Comparison of ENCODE assay signal across 8 cellular contexts in the genomic region with DNA sequence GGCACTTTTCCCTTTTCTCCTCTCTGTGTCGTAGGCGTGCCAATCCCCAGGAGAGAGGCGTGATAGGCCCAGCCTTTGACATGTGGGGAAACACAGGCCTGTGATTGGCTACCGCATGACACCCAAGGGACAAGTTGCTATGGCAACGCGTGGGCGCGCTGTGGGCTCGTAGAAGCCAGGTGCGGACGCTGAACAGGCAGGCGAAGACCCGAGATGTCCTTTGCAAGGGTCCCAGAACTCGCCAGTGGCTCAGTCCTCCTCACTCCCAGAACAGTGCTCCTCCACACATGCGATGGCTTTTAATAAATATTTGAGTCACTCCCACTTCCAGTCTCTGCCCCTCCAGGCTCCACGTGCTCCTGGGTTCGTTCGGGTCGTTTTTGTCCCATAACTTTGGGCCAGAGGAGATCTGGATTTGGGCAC. TPM values are rescaled to one million over a fixed set of nuclear protein-coding genes. Genes with fewer than 3 reads are reported as not detected.
DNase-seq lines count a peak whose midpoint lies in the region; ATAC-seq, FAIRE-seq and TF ChIP-seq lines count a peak whose summit lies in the region.

No MANE protein-coding gene starts in this region.

- peak; percentile 95 for ATAC-seq in GM19463 (IDR thresholded peaks at IDR 0.05; ENCODE audit: unreplicated experiment)

- no peak overlapping the region for H3K27ac ChIP-seq in BLaER1
- no peak overlapping the region for H3K27ac ChIP-seq in endothelial cell of umbilical vein (ENCODE audit: insufficient read depth, low read depth, low read length)

- peak; percentile 99 for FAIRE-seq in endothelial cell of umbilical vein (lab: Jason Lieb, UNC)

- H3K4me1 ChIP-seq in BLaER1, result peaks cover 19% of the 10 kb centered on the region
- H3K4me1 ChIP-seq in endothelial cell of umbilical vein (ENCODE audit: control insufficient read depth, extremely low read depth, insufficient read depth, low read length), result peaks cover 11% of the 10 kb centered on the region

- DNase-seq in HS-27A (ENCODE audit: low read depth) (peak; percentile 73), NOMO-1 treated with DMSO at 0.1 percent for 48 hours (lab: John Stamatoyannopoulos, UW; ENCODE audit: unreplicated experiment) (peak; percentile 83), endothelial cell of umbilical vein (ENCODE audit: low read depth, low spot score) (peak; percentile 92), midbrain (lab: John Stamatoyannopoulos, UW) (peak; percentile 89)
- peak; percentile 95 for DNase-seq in activated CD8-positive, alpha-beta memory T cell treated with anti-CD3 and anti-CD28 coated beads, Interleukin-2, amount 50 U/mL, for 48 hours
- peak; percentile 73 to 83 for DNase-seq in stimulated activated CD8-positive, alpha-beta memory T cell treated with anti-CD3 and anti-CD28 coated beads, Interleukin-15, amount 100 ng/mL, for 4 hours (ENCODE audit: low read depth in 2 of 2)

- H3K79me2 ChIP-seq in endothelial cell of umbilical vein (ENCODE audit: control insufficient read depth, insufficient read depth, low read length), result no peaks in the 10 kb centered on the region

- intact Hi-C loops in endothelial cell of umbilical vein (cut with micrococcal nuclease), result loop anchor here (1.0 to 2.0 kb wide), 2 partner anchors 17 to 84 kb away; a partner anchor contains a TSS

- H3K9me1 ChIP-seq in endothelial cell of umbilical vein (replicated peaks; ENCODE audit: control insufficient read depth, extremely low read depth, insufficient read depth, low read length), result no peaks in the 10 kb centered on the region

- H3K27me3 ChIP-seq in BLaER1 (no peaks in the 10 kb centered on the region), endothelial cell of umbilical vein (ENCODE audit: control insufficient read depth in 2 of 2, insufficient read depth in 2 of 2, low read length in 2 of 2) (no peaks in the 10 kb centered on the region)

- no peak overlapping the region for H3K9ac ChIP-seq in BLaER1
- no peak overlapping the region for H3K9ac ChIP-seq in endothelial cell of umbilical vein (replicated peaks; ENCODE audit: extremely low read depth, insufficient read depth, low read length)

- H3K4me2 ChIP-seq in BLaER1 (peak overlapping the region; percentile 77), endothelial cell of umbilical vein (ENCODE audit: insufficient read depth, low read length) (peak overlapping the region; percentile 61)

- no peaks in the 10 kb centered on the region for H3K9me3 ChIP-seq in BLaER1
- no peaks in the 10 kb centered on the region for H3K9me3 ChIP-seq in endothelial cell of umbilical vein (replicated peaks; ENCODE audit: control insufficient read depth, insufficient read depth, low read length)

- BruUV-seq in endothelial cell of umbilical vein (replicated peaks; lab: Mats Ljungman, UMichigan), result no TSS peak

- H3K4me3 ChIP-seq in BLaER1 (peak overlapping the region; percentile 37; the same call in 1 of the 2 replicates), endothelial cell of umbilical vein (replicated peaks in 1 of 3; ENCODE audit: insufficient read depth in 1 of 3, low read depth in 1 of 3, low read length in 3 of 3) (peak overlapping the region; percentile 2 to 35 (median 22))

- POLR2A ChIA-PET in endothelial cell of umbilical vein (lab: Charles Lee), result no interaction called here

- no peak for TF ChIP-seq POLR2A in endothelial cell of umbilical vein (IDR thresholded peaks at IDR 0.05; ENCODE audit: low read depth, low read length)

- H3K36me3 ChIP-seq in BLaER1 (no peaks in the 10 kb centered on the region), endothelial cell of umbilical vein (ENCODE audit: control insufficient read depth in 2 of 2, extremely low read depth in 1 of 2, insufficient read depth in 2 of 2, low read length in 2 of 2) (no peaks in the 10 kb centered on the region)

- no peak for TF ChIP-seq CTCF in endothelial cell of umbilical vein (IDR thresholded peaks at IDR 0.05; ENCODE audit: extremely low read depth in 1 of 2, insufficient read depth in 1 of 2, low read depth in 1 of 2, low read length in 2 of 2)

- peak overlapping the region; percentile 40 for H2AFZ ChIP-seq in endothelial cell of umbilical vein (ENCODE audit: low read depth, low read length)

- CTCF ChIA-PET in endothelial cell of umbilical vein (lab: Charles Lee), result interaction anchor here (0.9 to 2.6 kb wide), 3 partner anchors 12 to 52 kb away, joined by 5 to 15 read pairs (median 6); no protein-coding TSS in a partner anchor

- dilution Hi-C loops in endothelial cell of umbilical vein (cut with MboI; ENCODE audit: extremely low pct_ligation_motif_present, low sequenced_read_pairs), result no loop called here

- H4K20me1 ChIP-seq in BLaER1, result no peaks in the 10 kb centered on the region
- no peaks in the 10 kb centered on the region for H4K20me1 ChIP-seq in endothelial cell of umbilical vein (replicated peaks; ENCODE audit: control insufficient read depth, extremely low read depth, insufficient read depth, low read length)

TF ChIP-seq in endothelial cell of umbilical vein, 7 proteins besides CTCF, POLR2A, EP300 and RAD21:
- TF ChIP-seq, protein P1, sequence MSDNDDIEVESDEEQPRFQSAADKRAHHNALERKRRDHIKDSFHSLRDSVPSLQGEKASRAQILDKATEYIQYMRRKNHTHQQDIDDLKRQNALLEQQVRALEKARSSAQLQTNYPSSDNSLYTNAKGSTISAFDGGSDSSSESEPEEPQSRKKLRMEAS (IDR thresholded peaks at IDR 0.05; ENCODE audit: insufficient read depth, insufficient read length), result peak; percentile 86
- no peak for TF ChIP-seq EZH2 (IDR thresholded peaks at IDR 0.05; ENCODE audit: borderline replicate concordance, low read depth, low read length, severe bottlenecking)

RNA-seq across cellular contexts. Expression of a gene that starts 4.2 kb away (rescaled TPM):
- total RNA-seq in endothelial cell of umbilical vein, result not detected in 2 replicates
- polyA plus RNA-seq in endothelial cell of umbilical vein, result not detected in 2 replicates
- polyA plus RNA-seq in endothelial cell of umbilical vein (2011; cell fraction: cytosol; rRNA removed), result not detected in 2 replicates
- not detected in 2 replicates for polyA plus RNA-seq in endothelial cell of umbilical vein (2011; cell fraction: nucleus; rRNA removed)
- polyA plus RNA-seq in endothelial cell of umbilical vein (2012), result not detected in 2 replicates
- polyA minus RNA-seq in endothelial cell of umbilical vein, result not detected in 2 replicates
- polyA minus RNA-seq in endothelial cell of umbilical vein (2011; cell fraction: cytosol; rRNA and poly(A)+ RNA removed), result not detected
- not detected in 2 replicates for polyA minus RNA-seq in endothelial cell of umbilical vein (2011; cell fraction: nucleus; rRNA and poly(A)+ RNA removed)

RNA-seq across cellular contexts. Expression of a gene that starts 18.4 kb away (rescaled TPM):
- not detected in 2 replicates for total RNA-seq in endothelial cell of umbilical vein
- not detected in 2 replicates for polyA plus RNA-seq in endothelial cell of umbilical vein
- polyA plus RNA-seq in endothelial cell of umbilical vein (2011; cell fraction: cytosol; rRNA removed), result not detected in 2 replicates
- polyA plus RNA-seq in endothelial cell of umbilical vein (2011; cell fraction: nucleus; rRNA removed), result not detected in 2 replicates
- polyA plus RNA-seq in endothelial cell of umbilical vein (2012), result not detected in 2 replicates
- not detected in 2 replicates for polyA minus RNA-seq in endothelial cell of umbilical vein
- polyA minus RNA-seq in endothelial cell of umbilical vein (2011; cell fraction: cytosol; rRNA and poly(A)+ RNA removed), result not detected
- not detected in 2 replicates for polyA minus RNA-seq in endothelial cell of umbilical vein (2011; cell fraction: nucleus; rRNA and poly(A)+ RNA removed)

RNA-seq across cellular contexts. Expression of a gene that starts 20.0 kb away (rescaled TPM):
- 13.6 and 20.4 TPM in 2 replicates for total RNA-seq in endothelial cell of umbilical vein
- 5.3 and 7.5 TPM in 2 replicates for polyA plus RNA-seq in endothelial cell of umbilical vein
- polyA plus RNA-seq in endothelial cell of umbilical vein (2011; cell fraction: cytosol; rRNA removed), result 6.5 and 7.5 TPM in 2 replicates
- polyA plus RNA-seq in endothelial cell of umbilical vein (2011; cell fraction: nucleus; rRNA removed), result 4.2 and 5.6 TPM in 2 replicates
- 10.0 and 12.4 TPM in 2 replicates for polyA plus RNA-seq in endothelial cell of umbilical vein (2012)
- polyA minus RNA-seq in endothelial cell of umbilical vein, result 5.0 and 5.6 TPM in 2 replicates
- polyA minus RNA-seq in endothelial cell of umbilical vein (2011; cell fraction: cytosol; rRNA and poly(A)+ RNA removed), result 14.2 TPM
- 4.3 and 4.9 TPM in 2 replicates for polyA minus RNA-seq in endothelial cell of umbilical vein (2011; cell fraction: nucleus; rRNA and poly(A)+ RNA removed)

RNA-seq across cellular contexts. Expression of a gene that starts 27.1 kb away (rescaled TPM):
- total RNA-seq in endothelial cell of umbilical vein, result not detected in 2 replicates
- not detected in 2 replicates for polyA plus RNA-seq in endothelial cell of umbilical vein
- not detected in 2 replicates for polyA plus RNA-seq in endothelial cell of umbilical vein (2011; cell fraction: cytosol; rRNA removed)
- polyA plus RNA-seq in endothelial cell of umbilical vein (2011; cell fraction: nucleus; rRNA removed), result not detected in 2 replicates
- polyA plus RNA-seq in endothelial cell of umbilical vein (2012), result not detected in 2 replicates
- not detected in 2 replicates for polyA minus RNA-seq in endothelial cell of umbilical vein
- not detected for polyA minus RNA-seq in endothelial cell of umbilical vein (2011; cell fraction: cytosol; rRNA and poly(A)+ RNA removed)
- polyA minus RNA-seq in endothelial cell of umbilical vein (2011; cell fraction: nucleus; rRNA and poly(A)+ RNA removed), result not detected in 2 replicates

RNA-seq across cellular contexts. Expression of a gene that starts 59.7 kb away (rescaled TPM):
- total RNA-seq in endothelial cell of umbilical vein, result 75.3 and 82.5 TPM in 2 replicates
- 54.9 and 70.2 TPM in 2 replicates for polyA plus RNA-seq in endothelial cell of umbilical vein
- polyA plus RNA-seq in endothelial cell of umbilical vein (2011; cell fraction: cytosol; rRNA removed), result 57.2 and 61.4 TPM in 2 replicates
- 42.6 and 43.4 TPM in 2 replicates for polyA plus RNA-seq in endothelial cell of umbilical vein (2011; cell fraction: nucleus; rRNA removed)
- polyA plus RNA-seq in endothelial cell of umbilical vein (2012), result 63.1 and 73.1 TPM in 2 replicates
- polyA minus RNA-seq in endothelial cell of umbilical vein, result 49.2 and 51.4 TPM in 2 replicates
- 42.6 TPM for polyA minus RNA-seq in endothelial cell of umbilical vein (2011; cell fraction: cytosol; rRNA and poly(A)+ RNA removed)
- polyA minus RNA-seq in endothelial cell of umbilical vein (2011; cell fraction: nucleus; rRNA and poly(A)+ RNA removed), result 41.6 and 45.6 TPM in 2 replicates
